10 cellular contexts compared by ENCODE assay signal in genomic region chr5:111229871-111230812, GRCh38. TPM values are rescaled to one million over a fixed set of nuclear protein-coding genes. Genes with fewer than 3 reads are reported as not detected.
DNase-seq lines count a peak whose midpoint lies in the region; ATAC-seq, FAIRE-seq and TF ChIP-seq lines count a peak whose summit lies in the region.
"Had no signal": no experiment of that assay in that cellular context is flagged by ENCODE, and none has a peak within 500 bp of the region (broad histone marks: within the 10 kb centered on the region; RNA-seq: fewer than 3 reads in every experiment).

No MANE protein-coding gene starts in this region.

- intact Hi-C loops in cardiac septum (cut with DNase I), result no loop called here

- TF ChIP-seq POLR2A in GM12892 (IDR thresholded peaks at IDR 0.05; ENCODE audit: low read depth, low read length), result no peak

- DNase-seq in GM12892 (ENCODE audit: insufficient read length), result no peak
- peak; percentile 80 for DNase-seq in central memory CD4-positive, alpha-beta T cell
- DNase-seq in cerebellar nuclear complex (lab: John Stamatoyannopoulos, UW), result no peak
- DNase-seq in NK-92 treated with Interleukin-12 subunit alpha and Interleukin-12 subunit beta, amount 100 ng/mL, for 24 hours (lab: John Stamatoyannopoulos, UW), result no peak
- DNase-seq in NCI-H2107 treated with DMSO at 0.1 percent for 48 hours (lab: John Stamatoyannopoulos, UW; ENCODE audit: unreplicated experiment), result no peak
- no peak for DNase-seq in cardiac septum (ENCODE audit: low spot score)
- DNase-seq: effector CD4-positive, alpha-beta T cell had no signal

- ATAC-seq in GM21381 (IDR thresholded peaks at IDR 0.05; ENCODE audit: unreplicated experiment) (peak; percentile 37), HG03439 (IDR thresholded peaks at IDR 0.05; ENCODE audit: unreplicated experiment) (peak; percentile 42)

- FAIRE-seq in GM12892 (lab: Jason Lieb, UNC), result peak; percentile 82
- FAIRE-seq: H1 had no signal

RNA-seq across cellular contexts. Expression of gene CAMK4, which starts 6.0 kb away (rescaled TPM):
- 34.9 TPM for polyA plus RNA-seq in GM12892 (2012; ENCODE audit: missing spikeins)
- 0.48 TPM for total RNA-seq in cardiac septum
